8 cellular contexts compared by ENCODE assay signal in the genomic region with DNA sequence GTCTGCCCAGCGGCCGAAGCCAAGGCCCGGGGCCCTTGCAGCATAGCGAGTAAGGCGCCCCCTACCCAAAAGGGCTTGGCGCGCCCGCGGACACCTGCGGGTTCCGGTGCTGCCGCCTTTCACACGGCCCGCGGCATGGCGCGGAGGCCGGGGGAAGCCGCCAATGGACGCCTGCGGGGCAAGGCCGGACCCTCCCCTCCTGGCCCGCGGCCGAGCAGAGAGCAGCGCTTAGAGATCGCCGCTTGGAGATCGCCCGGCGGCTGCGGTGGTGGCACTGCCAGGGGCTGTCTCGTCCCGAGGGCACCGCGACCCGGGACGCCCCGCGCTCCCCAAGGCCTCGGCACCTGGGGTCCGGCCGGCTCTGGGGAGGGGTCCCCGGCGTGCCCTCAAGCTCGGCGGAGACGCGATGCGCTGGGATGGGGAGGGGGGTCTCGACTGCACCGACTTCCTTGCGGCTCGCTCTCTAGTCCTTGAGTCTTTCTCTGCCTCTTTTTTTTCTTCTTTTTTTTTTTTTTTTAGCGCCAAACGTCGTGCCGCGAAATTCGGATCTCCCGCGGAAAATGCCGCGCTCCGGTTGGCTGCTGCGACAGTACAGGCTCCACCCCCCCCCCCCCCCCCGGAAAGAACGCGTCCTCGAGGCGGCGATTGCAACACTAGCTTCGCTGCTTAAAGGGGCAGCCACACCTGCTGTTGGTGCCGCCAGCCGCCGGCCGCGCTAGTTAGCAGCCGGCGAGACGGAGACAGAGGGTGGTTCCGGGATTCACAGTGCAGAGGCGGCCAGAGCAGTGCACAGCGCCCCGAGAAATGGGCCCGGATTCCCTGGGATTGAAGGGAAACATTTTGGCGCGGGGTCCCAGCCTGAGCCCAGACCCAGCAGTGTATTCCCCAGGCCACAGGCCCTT. TPM values are rescaled to one million over a fixed set of nuclear protein-coding genes. Genes with fewer than 3 reads are reported as not detected.
DNase-seq lines count a peak whose midpoint lies in the region; ATAC-seq and TF ChIP-seq lines count a peak whose summit lies in the region.

A gene with protein sequence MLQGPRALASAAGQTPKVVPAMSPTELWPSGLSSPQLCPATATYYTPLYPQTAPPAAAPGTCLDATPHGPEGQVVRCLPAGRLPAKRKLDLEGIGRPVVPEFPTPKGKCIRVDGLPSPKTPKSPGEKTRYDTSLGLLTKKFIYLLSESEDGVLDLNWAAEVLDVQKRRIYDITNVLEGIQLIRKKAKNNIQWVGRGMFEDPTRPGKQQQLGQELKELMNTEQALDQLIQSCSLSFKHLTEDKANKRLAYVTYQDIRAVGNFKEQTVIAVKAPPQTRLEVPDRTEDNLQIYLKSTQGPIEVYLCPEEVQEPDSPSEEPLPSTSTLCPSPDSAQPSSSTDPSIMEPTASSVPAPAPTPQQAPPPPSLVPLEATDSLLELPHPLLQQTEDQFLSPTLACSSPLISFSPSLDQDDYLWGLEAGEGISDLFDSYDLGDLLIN (minus strand): TSS at position 484 of the 902 bp plus-strand sequence. CDS start 440 bp downstream, at position 44.

- intact Hi-C loops in activated CD4-positive, alpha-beta memory T cell treated with anti-CD3 and anti-CD28 coated beads for 36 hours (cut with micrococcal nuclease), result loop anchor here (1.0 to 10.0 kb wide), 6 partner anchors 8 to 426 kb away; partner anchors contain the start of genes ASAP3, HNRNPR and TCEA3

- WGBS in lung, 2 donors, result 1% methylated on average over 44 to 88 of the region's 88 CpGs

- peak within 1 kb of the TSS; percentile 46 for H3K27ac ChIP-seq in duodenal mucosa (ENCODE audit: low read depth, low read length)
- H3K27ac ChIP-seq in lung (ENCODE audit: low read depth in 1 of 2, low read length in 1 of 2), result no peak within 1 kb of the TSS

- CTCF ChIA-PET in activated CD4-positive, alpha-beta memory T cell treated with anti-CD3 and anti-CD28 coated beads for 36 hours (lab: Charles Lee), result interaction anchor here (0.9 to 11.2 kb wide), 8 partner anchors 10 to 106 kb away, joined by 3 to 170 read pairs (median 6); no protein-coding TSS in a partner anchor

- DNase-seq in 8988T (peak; percentile 61), NCI-H774 (lab: John Stamatoyannopoulos, UW) (peak; percentile 71), lung (ENCODE audit: low spot score) (peak; percentile 81)
- DNase-seq in activated CD4-positive, alpha-beta memory T cell treated with anti-CD3 and anti-CD28 coated beads for 36 hours, result peak; percentile 89
- DNase-seq in stimulated activated CD4-positive, alpha-beta T cell treated with anti-CD3 and anti-CD28 coated beads, TNF-alpha, amount 100 ng/mL, for 24 hours (ENCODE audit: low read depth in 3 of 3), result peak; percentile 63 to 79 (median 66)

- no peaks in the 10 kb centered on the region for H3K27me3 Mint-ChIP-seq in activated CD4-positive, alpha-beta memory T cell treated with anti-CD3 and anti-CD28 coated beads for 36 hours

- peak; percentile 57 for ATAC-seq in GM18520 (IDR thresholded peaks at IDR 0.05; ENCODE audit: unreplicated experiment)
- ATAC-seq in HG03520 (IDR thresholded peaks at IDR 0.05; ENCODE audit: unreplicated experiment), result peak; percentile 38
- ATAC-seq in lung (ENCODE audit: insufficient read depth, low FRiP score), result peak; percentile 62

- H3K9me3 Mint-ChIP-seq in activated CD4-positive, alpha-beta memory T cell treated with anti-CD3 and anti-CD28 coated beads for 36 hours, result no peaks in the 10 kb centered on the region

- H3K4me1 ChIP-seq in duodenal mucosa (ENCODE audit: control insufficient read depth in 1 of 2, insufficient read depth in 2 of 2, low read length in 2 of 2) (peaks cover 73 to 74% of the 10 kb centered on the region in 2 donors), lung (ENCODE audit: control insufficient read depth in 2 of 2, insufficient read depth in 2 of 2, low read length in 2 of 2) (peaks cover 0 to 15% of the 10 kb centered on the region in 2 donors)

- POLR2A ChIA-PET in activated CD4-positive, alpha-beta memory T cell treated with anti-CD3 and anti-CD28 coated beads for 36 hours (lab: Charles Lee), result interaction anchor here (0.6 to 1.6 kb wide), 4 partner anchors 11 to 88 kb away, joined by 3 to 6 read pairs (median 4); partner anchors contain the start of gene ID3

- H3K4me3 Mint-ChIP-seq in activated CD4-positive, alpha-beta memory T cell treated with anti-CD3 and anti-CD28 coated beads for 36 hours, result peak within 1 kb of the TSS; percentile 88

- TF ChIP-seq CTCF in lung (IDR thresholded peaks at IDR 0.05; ENCODE audit: control extremely low read depth, extremely low read depth), result no peak

- H3K36me3 ChIP-seq in duodenal mucosa (ENCODE audit: control insufficient read depth in 1 of 2, insufficient read depth in 2 of 2, low read length in 2 of 2), result no peaks in the 10 kb centered on the region
- H3K36me3 ChIP-seq in lung (ENCODE audit: control insufficient read depth in 2 of 2, insufficient read depth in 2 of 2, low read length in 2 of 2), result no peaks in the 10 kb centered on the region

- peaks cover 74% of the 10 kb centered on the region for H3K4me1 Mint-ChIP-seq in activated CD4-positive, alpha-beta memory T cell treated with anti-CD3 and anti-CD28 coated beads for 36 hours (ENCODE audit: low read depth)

- peak within 1 kb of the TSS; percentile 91 for H3K27ac Mint-ChIP-seq in activated CD4-positive, alpha-beta memory T cell treated with anti-CD3 and anti-CD28 coated beads for 36 hours

- H3K27me3 ChIP-seq in duodenal mucosa (ENCODE audit: control insufficient read depth in 1 of 2, insufficient read depth in 2 of 2, low read length in 2 of 2) (no peaks in the 10 kb centered on the region), lung (ENCODE audit: control insufficient read depth, insufficient read depth) (no peaks in the 10 kb centered on the region)

- H3K9me3 ChIP-seq in duodenal mucosa (ENCODE audit: control insufficient read depth in 1 of 2, low read length in 2 of 2), result no peaks in the 10 kb centered on the region
- H3K9me3 ChIP-seq in lung (ENCODE audit: control insufficient read depth in 2 of 2, insufficient read depth in 1 of 2, low read length in 1 of 2), result no peaks in the 10 kb centered on the region

- peaks cover 8% of the 10 kb centered on the region for H3K36me3 Mint-ChIP-seq in activated CD4-positive, alpha-beta memory T cell treated with anti-CD3 and anti-CD28 coated beads for 36 hours

- H3K9ac ChIP-seq in duodenal mucosa (ENCODE audit: low read depth in 1 of 2, low read length in 2 of 2), result peak within 1 kb of the TSS; percentile 75 to 80

- H3K4me3 ChIP-seq in duodenal mucosa (ENCODE audit: low read depth in 1 of 2, low read length in 2 of 2) (peak within 1 kb of the TSS; percentile 69 to 74), lung (peak within 1 kb of the TSS; percentile 17)

RNA-seq across cellular contexts. Expression of the gene that starts here (rescaled TPM):
- 10 to 100 TPM; 22.1 to 26.3 TPM for total RNA-seq in activated CD4-positive, alpha-beta memory T cell treated with anti-CD3 and anti-CD28 coated beads for 36 hours
- total RNA-seq in lung, result 1 to 10 TPM; 1.7 to 4.9 TPM
- 1 to 10 TPM in 1 of 2 donors, under 1 TPM in 1; 0.83 to 1.2 TPM for polyA plus RNA-seq in lung
